1 cellular context compared by ENCODE assay signal in the genomic region with DNA sequence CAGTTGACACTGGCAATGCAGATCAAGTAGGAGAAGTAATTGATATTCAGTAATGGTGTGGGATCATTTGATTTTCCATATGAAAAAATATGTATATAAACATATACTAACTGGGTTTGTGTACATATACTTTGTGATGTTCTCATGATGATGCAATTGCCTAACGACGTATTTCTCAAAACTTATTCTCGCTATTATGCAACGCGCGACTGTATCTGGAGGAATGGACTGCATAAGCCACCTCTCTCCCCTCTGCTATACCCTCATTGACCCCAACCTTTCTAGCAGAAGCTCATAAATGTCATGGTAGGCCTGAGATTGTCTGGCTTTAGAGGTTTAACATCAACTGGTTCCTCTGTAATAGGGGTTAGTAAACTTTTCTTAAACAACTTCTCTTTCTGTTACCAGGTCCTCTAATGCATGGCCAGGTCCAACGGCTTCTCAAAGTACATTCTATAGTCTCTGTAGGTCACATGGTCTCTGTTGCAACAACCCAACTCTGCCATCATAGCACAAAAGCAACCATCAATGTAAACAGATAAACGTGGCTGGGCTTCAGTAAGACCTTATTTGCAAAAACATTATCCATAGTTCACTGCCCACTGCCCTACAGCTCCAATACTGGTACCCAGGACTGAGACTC.
TF ChIP-seq lines count a peak whose summit lies in the region.

No MANE protein-coding gene starts in this region.

TF ChIP-seq in IMR-90, 13 proteins besides CTCF, POLR2A, EP300 and RAD21:
- TF ChIP-seq CEBPB (IDR thresholded peaks at IDR 0.05; ENCODE audit: low read depth, low read length): peak; percentile 69
- no peak for TF ChIP-seq NFE2L2 (IDR thresholded peaks at IDR 0.05; ENCODE audit: low read depth, low read length)
